Comparison of ENCODE assay signal across 8 cellular contexts in the genomic region with DNA sequence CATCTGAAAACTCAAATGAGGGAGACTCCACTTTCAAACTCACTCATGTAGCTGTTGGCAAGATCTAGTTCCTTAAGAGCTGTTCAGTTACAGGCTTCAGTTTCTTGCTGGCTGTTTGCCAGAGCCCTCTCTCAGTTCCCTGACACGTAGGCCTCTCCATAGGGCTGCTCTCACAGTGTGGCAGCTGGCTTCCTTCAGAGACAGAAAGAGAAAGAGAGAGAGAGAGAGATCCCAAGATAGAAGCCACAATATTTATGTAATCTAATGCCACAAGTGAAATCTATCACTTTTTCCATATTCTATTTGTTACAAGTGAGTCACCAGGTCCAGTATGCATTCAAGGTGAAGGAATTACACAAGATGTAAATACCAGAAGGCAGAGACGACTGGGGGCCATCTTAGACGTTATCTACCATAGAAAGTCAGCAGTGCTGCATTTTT.
DNase-seq lines count a peak whose midpoint lies in the region; ATAC-seq and TF ChIP-seq lines count a peak whose summit lies in the region.

No MANE protein-coding gene starts in this region.

- no peak for TF ChIP-seq CTCF in brain microvascular endothelial cell (IDR thresholded peaks at IDR 0.05; ENCODE audit: low read depth, low read length, missing control alignments)

- ATAC-seq in GM18498 (IDR thresholded peaks at IDR 0.05; ENCODE audit: unreplicated experiment) (peak; percentile 98), GM21447 (IDR thresholded peaks at IDR 0.05; ENCODE audit: unreplicated experiment) (peak; percentile 99), HG03565 (IDR thresholded peaks at IDR 0.05; ENCODE audit: unreplicated experiment) (peak; percentile 97), HG02970 (IDR thresholded peaks at IDR 0.05; ENCODE audit: low FRiP score, unreplicated experiment) (no peak)

- DNase-seq in brain microvascular endothelial cell, result peak; percentile 40
- no peak for DNase-seq in GDM1 (lab: John Stamatoyannopoulos, UW)
- no peak for DNase-seq in activated CD8-positive, alpha-beta memory T cell treated with anti-CD3 and anti-CD28 coated beads, Interleukin-2, amount 50 U/mL, for 48 hours
- DNase-seq in stimulated activated naive CD4-positive, alpha-beta T cell treated with Interleukin-2 at 50 U/mL for 16 hours (lab: John Stamatoyannopoulos, UW), result no peak

- no peaks in the 10 kb centered on the region for H3K27me3 ChIP-seq in brain microvascular endothelial cell (replicated peaks)

- H3K36me3 ChIP-seq in brain microvascular endothelial cell (replicated peaks), result no peaks in the 10 kb centered on the region

- in situ Hi-C loops in brain microvascular endothelial cell (cut with HindIII; ENCODE audit: low pct_ligation_motif_present, low sequenced_read_pairs), result no loop called here

- no peak overlapping the region for H3K27ac ChIP-seq in brain microvascular endothelial cell

- no peak overlapping the region for H3K4me3 ChIP-seq in brain microvascular endothelial cell (ENCODE audit: low read depth, low read length)
